Comparison of ENCODE assay signal across 11 cellular contexts in the genomic region with DNA sequence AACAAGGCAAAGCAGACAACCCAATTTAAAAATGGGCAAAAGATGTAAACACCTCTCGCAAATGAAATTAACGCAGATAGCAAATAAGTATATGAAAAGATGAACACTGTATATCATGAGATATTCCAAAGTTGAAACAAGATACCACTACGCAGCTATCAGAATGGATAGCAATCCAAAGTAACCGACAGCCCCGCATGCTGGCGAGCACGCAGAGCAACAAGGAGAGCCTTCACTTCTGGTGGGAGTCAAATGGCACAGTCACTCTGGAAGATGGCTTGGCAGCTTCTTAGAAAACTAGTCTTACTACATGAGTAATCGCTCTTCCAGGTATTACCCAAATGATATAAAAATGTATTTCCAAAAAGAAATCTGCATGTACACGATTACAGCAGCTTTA. TPM values are rescaled to one million over a fixed set of nuclear protein-coding genes. Genes with fewer than 3 reads are reported as not detected.
DNase-seq lines count a peak whose midpoint lies in the region; ATAC-seq and TF ChIP-seq lines count a peak whose summit lies in the region.
"Had no signal": no experiment of that assay in that cellular context is flagged by ENCODE, and none has a peak within 500 bp of the region (broad histone marks: within the 10 kb centered on the region; RNA-seq: fewer than 3 reads in every experiment).

No MANE protein-coding gene starts in this region.

- no peaks in the 10 kb centered on the region; the same call in 1 of the 2 replicates for H3K36me3 ChIP-seq in Caco-2 (ENCODE audit: control insufficient read depth, insufficient read depth, low read length)
- H3K36me3 ChIP-seq in Karpas-422 (ENCODE audit: insufficient read depth, low read length), result peaks cover 19% of the 10 kb centered on the region
- H3K36me3 ChIP-seq in mammary epithelial cell (ENCODE audit: insufficient read depth, low read length), result peaks cover 13% of the 10 kb centered on the region

- intact Hi-C loops in Caco-2 (cut with micrococcal nuclease; ENCODE audit: unreplicated experiment), result no loop called here
- intact Hi-C loops in mammary epithelial cell (cut with micrococcal nuclease), result no loop called here

- H3K27ac Mint-ChIP-seq in Caco-2 (ENCODE audit: unreplicated experiment) (peak overlapping the region; percentile 82), nephron (peak overlapping the region in 2 of 3 experiments; percentile 31 to 70)

- H3K9me3 ChIP-seq in Caco-2, result no peaks in the 10 kb centered on the region
- H3K9me3 ChIP-seq in Karpas-422 (ENCODE audit: low read length), result no peaks in the 10 kb centered on the region
- no peaks in the 10 kb centered on the region for H3K9me3 ChIP-seq in mammary epithelial cell (replicated peaks; ENCODE audit: insufficient read depth, low read length)
- H3K9me3 ChIP-seq: neutrophil had no signal

- H2AFZ ChIP-seq in Karpas-422 (ENCODE audit: low read length), result no peak overlapping the region
- H2AFZ ChIP-seq in mammary epithelial cell (ENCODE audit: low read depth, low read length), result no peak overlapping the region

- H3K4me1 ChIP-seq in Caco-2 (0 out of 2 replicates have a peak, but pooled peaks cover 9% of the 10 kb centered on the region), Karpas-422 (ENCODE audit: low read length) (peaks cover 21% of the 10 kb centered on the region), mammary epithelial cell (ENCODE audit: insufficient read depth, low read length) (peaks cover 7% of the 10 kb centered on the region)

- peak overlapping the region; percentile 87 for H3K4me2 ChIP-seq in Karpas-422 (ENCODE audit: low read depth, low read length, poor library complexity, severe bottlenecking)
- H3K4me2 ChIP-seq in mammary epithelial cell (ENCODE audit: insufficient read depth, low read depth, low read length), result peak overlapping the region; percentile 76

- H3K9me2 ChIP-seq in Karpas-422 (replicated peaks; ENCODE audit: insufficient read depth, low read length), result no peaks in the 10 kb centered on the region

- in situ Hi-C loops in mammary epithelial cell (cut with MboI; ENCODE audit: low sequenced_read_pairs in 2 of 2), result no loop called here
- in situ Hi-C loops in KBM-7 (cut with MboI; ENCODE audit: low pct_unique_long_range_greater_than_20kb, low sequenced_read_pairs), result no loop called here

- DNase-seq in Caco-2 (no peak), Karpas-422 (no peak), mammary epithelial cell (no peak), HK-2 (ENCODE audit: unreplicated experiment) (no peak), KBM-7 (no peak), GM19238 (ENCODE audit: insufficient read length, low spot score) (no peak)
- DNase-seq: NCI-H2081 had no signal

- BruUV-seq in Caco-2 (replicated peaks; lab: Mats Ljungman, UMichigan) (no TSS peak), mammary epithelial cell (replicated peaks; lab: Mats Ljungman, UMichigan) (no TSS peak)

- TF ChIP-seq CTCF in Caco-2 (IDR thresholded peaks at IDR 0.05; ENCODE audit: insufficient read depth in 1 of 2, low read depth in 1 of 2, low read length in 1 of 2, severe bottlenecking in 1 of 2, unreplicated experiment in 1 of 2) (no peak), mammary epithelial cell (conservative IDR thresholded peaks at IDR 0.05 in 1 of 2, IDR thresholded peaks at IDR 0.05 in 1 of 2; ENCODE audit: extremely low read depth in 1 of 2, insufficient read depth in 1 of 2, low read depth in 1 of 2, low read length in 2 of 2) (no peak), nephron (IDR thresholded peaks at IDR 0.05; ENCODE audit: unreplicated experiment in 3 of 3) (no peak)

- POLR2A ChIA-PET in Caco-2 (lab: Charles Lee), result no interaction called here

- H3K4me3 ChIP-seq in Caco-2 (ENCODE audit: low read depth, low read length), result peak overlapping the region; percentile 88; the same call in 1 of the 2 replicates
- H3K4me3 ChIP-seq in Karpas-422 (ENCODE audit: low read length), result peak overlapping the region; percentile 77
- peak overlapping the region; percentile 52 to 98 (median 73) for H3K4me3 ChIP-seq in mammary epithelial cell (replicated peaks in 1 of 3; ENCODE audit: insufficient read depth in 1 of 3, low read depth in 2 of 3, low read length in 3 of 3)

- peaks cover 54% of the 10 kb centered on the region for H3K79me2 ChIP-seq in Karpas-422 (ENCODE audit: low read length)
- H3K79me2 ChIP-seq in mammary epithelial cell (ENCODE audit: insufficient read depth, low read length), result peaks cover 59% of the 10 kb centered on the region

- H3K27me3 ChIP-seq in Caco-2 (replicated peaks; ENCODE audit: control insufficient read depth, insufficient read depth, low read length), result no peaks in the 10 kb centered on the region
- H3K27me3 ChIP-seq in Karpas-422 (ENCODE audit: low read length), result no peaks in the 10 kb centered on the region
- H3K27me3 ChIP-seq in mammary epithelial cell (ENCODE audit: insufficient read depth, low read length), result no peaks in the 10 kb centered on the region

- H3K9ac ChIP-seq in Karpas-422 (ENCODE audit: low read length) (peak overlapping the region; percentile 93), mammary epithelial cell (ENCODE audit: insufficient read depth, low read length) (peak overlapping the region; percentile 77)

- H4K20me1 ChIP-seq in Karpas-422 (ENCODE audit: insufficient read depth, low read depth, low read length) (peaks cover 32% of the 10 kb centered on the region; the same call in 1 of the 2 replicates), mammary epithelial cell (ENCODE audit: insufficient read depth, low read length) (no peaks in the 10 kb centered on the region)

- H3K27ac ChIP-seq in Karpas-422 (ENCODE audit: low read length) (no peak overlapping the region), mammary epithelial cell (ENCODE audit: insufficient read depth, low read depth, low read length) (no peak overlapping the region)

- H3K36me3 Mint-ChIP-seq in Caco-2 (ENCODE audit: insufficient read depth, unreplicated experiment) (peaks cover 14% of the 10 kb centered on the region), nephron (ENCODE audit: low read depth) (peaks cover 22% of the 10 kb centered on the region)

- no peaks in the 10 kb centered on the region for H3K27me3 Mint-ChIP-seq in Caco-2 (ENCODE audit: insufficient read depth, unreplicated experiment)
- peaks cover 6% of the 10 kb centered on the region for H3K27me3 Mint-ChIP-seq in nephron (ENCODE audit: low read depth)

- H3K4me1 Mint-ChIP-seq in Caco-2 (ENCODE audit: low read depth, unreplicated experiment) (no peaks in the 10 kb centered on the region), nephron (peaks cover 18% of the 10 kb centered on the region)

- 61% methylated on average over 9 of the region's 9 CpGs for WGBS in mammary epithelial cell (ENCODE audit: low coverage, missing lambda C conversion rate)

- ATAC-seq in HG02885 (IDR thresholded peaks at IDR 0.05; ENCODE audit: poor library complexity, unreplicated experiment), result no peak
- ATAC-seq: esophagus mucosa had no signal

- CTCF ChIA-PET in Caco-2 (lab: Charles Lee), result no interaction called here
- CTCF ChIA-PET in mammary epithelial cell (lab: Charles Lee; ENCODE audit: low non-redundant PET), result no interaction called here

- H3K4me3 Mint-ChIP-seq in Caco-2 (ENCODE audit: unreplicated experiment), result peak overlapping the region; percentile 84
- H3K4me3 Mint-ChIP-seq in nephron, result peak overlapping the region; percentile 89 to 99 (median 97)

- dilution Hi-C loops in mammary epithelial cell (cut with HindIII; ENCODE audit: low sequenced_read_pairs), result no loop called here

- H3K9me3 Mint-ChIP-seq in Caco-2 (ENCODE audit: unreplicated experiment) (no peaks in the 10 kb centered on the region), nephron (no peaks in the 10 kb centered on the region)

RNA-seq across cellular contexts. Expression of a gene that starts 1.4 kb away (rescaled TPM):
- total RNA-seq in Caco-2 (2022), result 103 and 106 TPM in 2 replicates
- total RNA-seq in Karpas-422 (2014; rRNA removed; shearing (Covaris generic); ENCODE audit: low replicate concordance), result 93.1 and 104 TPM in 2 replicates
- total RNA-seq in mammary epithelial cell, result 100 to 1,000 TPM in 1 of 2 donors, 10 to 100 TPM in 1; 75.2 to 127 TPM
- 119 TPM for polyA plus RNA-seq in mammary epithelial cell
- polyA minus RNA-seq in mammary epithelial cell, result 72.8 TPM

RNA-seq across cellular contexts. Expression of a gene that starts 6.4 kb away (rescaled TPM):
- not detected in 2 replicates for total RNA-seq in Caco-2 (2022)
- not detected in 2 replicates for total RNA-seq in Karpas-422 (2014; rRNA removed; shearing (Covaris generic); ENCODE audit: low replicate concordance)
- total RNA-seq in mammary epithelial cell, result not detected
- not detected for polyA plus RNA-seq in mammary epithelial cell
- not detected for polyA minus RNA-seq in mammary epithelial cell
- total RNA-seq: esophagus mucosa had no signal

RNA-seq across cellular contexts. Expression of a gene that starts 29.5 kb away (rescaled TPM):
- not detected in 2 replicates for total RNA-seq in Caco-2 (2022)
- total RNA-seq in Karpas-422 (2014; rRNA removed; shearing (Covaris generic); ENCODE audit: low replicate concordance), result not detected in 2 replicates
- total RNA-seq in mammary epithelial cell, result not detected
- not detected for polyA plus RNA-seq in mammary epithelial cell
- polyA minus RNA-seq in mammary epithelial cell, result not detected
- total RNA-seq: esophagus mucosa had no signal
